ENCODE assay signal across 31 cellular contexts in genomic region chr10:13727574-13727973, GRCh38.
"Had no signal": no experiment of that assay in that cellular context is flagged by ENCODE, and none has a peak within 500 bp of the region (broad histone marks: within the 10 kb centered on the region; RNA-seq: fewer than 3 reads in every experiment).

No MANE protein-coding gene starts in this region.

- H3K36me3 ChIP-seq: breast epithelium, cardiac muscle cell had no signal

- ATAC-seq: activated CD4-positive, alpha-beta T cell treated with anti-CD3 and anti-CD28 coated beads for 36 hours; activated CD8-positive, alpha-beta memory T cell treated with anti-CD3 and anti-CD28 coated beads, Interleukin-2, amount 10 ng/mL, durations not matched to agents 7 days and 5 days; activated CD8-positive, alpha-beta T cell treated with anti-CD3 and anti-CD28 coated beads, Interleukin-2, amount 10 ng/mL, durations not matched to agents 7 days and 5 days; activated naive CD4-positive, alpha-beta T cell treated with anti-CD3 and anti-CD28 coated beads, Interleukin-2, amount 50 U/mL, for 72 hours; effector memory CD8-positive, alpha-beta T cell had no signal

- DNase-seq: activated CD4-positive, alpha-beta memory T cell treated with anti-CD3 and anti-CD28 coated beads for 36 hours; activated CD4-positive, alpha-beta T cell treated with anti-CD3 and anti-CD28 coated beads for 36 hours; activated CD4-positive, alpha-beta T cell treated with anti-CD3 and anti-CD28 coated beads, Interleukin-2, amount 10 ng/mL, durations not matched to agents 24 days and 14 days; activated CD4-positive, CD25-positive, alpha-beta regulatory T cell; activated CD4-positive, CD25-positive, alpha-beta regulatory T cell treated with anti-CD3 and anti-CD28 coated beads, Interleukin-2, amount 50 U/mL, for 72 hours; activated CD8-positive, alpha-beta memory T cell treated with anti-CD3 and anti-CD28 coated beads, Interleukin-2, amount 10 ng/mL, durations not matched to agents 7 days and 5 days; activated CD8-positive, alpha-beta memory T cell treated with anti-CD3 and anti-CD28 coated beads, Interleukin-2, amount 50 U/mL, for 4 hours; activated CD8-positive, alpha-beta T cell treated with anti-CD3 and anti-CD28 coated beads, Interleukin-2, amount 10 ng/mL, durations not matched to agents 7 days and 5 days; activated gamma-delta T cell; activated naive CD4-positive, alpha-beta T cell; activated naive CD4-positive, alpha-beta T cell treated with anti-CD3 and anti-CD28 coated beads, Interleukin-2, amount 10 ng/mL, durations not matched to agents 7 days and 5 days; activated naive CD8-positive, alpha-beta T cell treated with anti-CD3 and anti-CD28 coated beads, Interleukin-2, amount 10 ng/mL, durations not matched to agents 7 days and 5 days; activated T-cell treated with anti-CD3 and anti-CD28 coated beads, Interleukin-2, amount 50 U/mL, for 1 hour; activated T-cell treated with anti-CD3 and anti-CD28 coated beads, Interleukin-2, amount 50 U/mL, for 48 hours; cortex of kidney; dermis blood vessel endothelial cell; effector CD4-positive, alpha-beta T cell; effector memory CD8-positive, alpha-beta T cell; esophagus squamous epithelium; foreskin melanocyte; head of caudate nucleus; T-helper 2 cell had no signal

- H3K9me3 ChIP-seq: ascending aorta, breast epithelium, esophagus squamous epithelium had no signal

- H3K27me3 ChIP-seq: ascending aorta, breast epithelium, cardiac muscle cell, esophagus squamous epithelium had no signal

- H3K4me3 ChIP-seq: ascending aorta, breast epithelium, cardiac muscle cell, esophagus squamous epithelium had no signal

- H3K4me3 Mint-ChIP-seq: activated CD4-positive, alpha-beta memory T cell treated with anti-CD3 and anti-CD28 coated beads for 36 hours; activated CD4-positive, alpha-beta T cell treated with anti-CD3 and anti-CD28 coated beads for 36 hours; activated CD4-positive, alpha-beta T cell treated with anti-CD3 and anti-CD28 coated beads, Interleukin-2, amount 10 ng/mL, durations not matched to agents 24 days and 14 days; activated CD8-positive, alpha-beta memory T cell treated with anti-CD3 and anti-CD28 coated beads, Interleukin-2, amount 10 ng/mL, durations not matched to agents 7 days and 5 days; activated CD8-positive, alpha-beta T cell treated with anti-CD3 and anti-CD28 coated beads, Interleukin-2, amount 10 ng/mL, durations not matched to agents 7 days and 5 days; activated naive CD4-positive, alpha-beta T cell treated with anti-CD3 and anti-CD28 coated beads, Interleukin-2, amount 10 ng/mL, durations not matched to agents 7 days and 5 days; activated naive CD8-positive, alpha-beta T cell treated with anti-CD3 and anti-CD28 coated beads, Interleukin-2, amount 10 ng/mL, durations not matched to agents 7 days and 5 days; activated T-helper 1 cell treated with anti-CD3 and anti-CD28 coated beads, Interleukin-12 subunit alpha, Interleukin-12 subunit beta, Interleukin-2, Interleukin-4 antibody, amounts not matched to agents 30 ng/mL and 10 ng/mL and 1 ng/mL, durations not matched to agents 14 hours and 24 hours and 36 hours; brain; effector memory CD8-positive, alpha-beta T cell had no signal

- H3K36me3 Mint-ChIP-seq: activated CD4-positive, alpha-beta memory T cell treated with anti-CD3 and anti-CD28 coated beads for 36 hours; activated CD8-positive, alpha-beta memory T cell treated with anti-CD3 and anti-CD28 coated beads, Interleukin-2, amount 10 ng/mL, durations not matched to agents 7 days and 5 days; activated naive CD4-positive, alpha-beta T cell treated with anti-CD3 and anti-CD28 coated beads, Interleukin-2, amount 10 ng/mL, durations not matched to agents 7 days and 5 days; activated naive CD4-positive, alpha-beta T cell treated with anti-CD3 and anti-CD28 coated beads, Interleukin-2, amount 50 U/mL, for 72 hours; activated naive CD8-positive, alpha-beta T cell treated with anti-CD3 and anti-CD28 coated beads, Interleukin-2, amount 10 ng/mL, durations not matched to agents 7 days and 5 days had no signal

- H3K27ac Mint-ChIP-seq: activated CD4-positive, alpha-beta memory T cell treated with anti-CD3 and anti-CD28 coated beads for 36 hours; activated CD4-positive, alpha-beta T cell treated with anti-CD3 and anti-CD28 coated beads for 36 hours; activated CD4-positive, alpha-beta T cell treated with anti-CD3 and anti-CD28 coated beads, Interleukin-2, amount 10 ng/mL, durations not matched to agents 24 days and 14 days; activated CD8-positive, alpha-beta memory T cell treated with anti-CD3 and anti-CD28 coated beads, Interleukin-2, amount 10 ng/mL, durations not matched to agents 7 days and 5 days; activated CD8-positive, alpha-beta T cell treated with anti-CD3 and anti-CD28 coated beads, Interleukin-2, amount 10 ng/mL, durations not matched to agents 7 days and 5 days; activated naive CD4-positive, alpha-beta T cell treated with anti-CD3 and anti-CD28 coated beads, Interleukin-2, amount 10 ng/mL, durations not matched to agents 7 days and 5 days; activated naive CD4-positive, alpha-beta T cell treated with anti-CD3 and anti-CD28 coated beads, Interleukin-2, amount 50 U/mL, for 72 hours; activated naive CD8-positive, alpha-beta T cell treated with anti-CD3 and anti-CD28 coated beads, Interleukin-2, amount 10 ng/mL, durations not matched to agents 7 days and 5 days; activated T-helper 1 cell treated with anti-CD3 and anti-CD28 coated beads, Interleukin-12 subunit alpha, Interleukin-12 subunit beta, Interleukin-2, Interleukin-4 antibody, amounts not matched to agents 30 ng/mL and 10 ng/mL and 1 ng/mL, durations not matched to agents 14 hours and 24 hours and 36 hours; effector memory CD8-positive, alpha-beta T cell had no signal

- H3K27ac ChIP-seq: ascending aorta, breast epithelium, cardiac muscle cell, epithelial cell of prostate, esophagus squamous epithelium had no signal

- FAIRE-seq: colon, endothelial cell of umbilical vein had no signal

- H3K9me3 Mint-ChIP-seq: activated CD4-positive, alpha-beta memory T cell treated with anti-CD3 and anti-CD28 coated beads for 36 hours; activated CD4-positive, alpha-beta T cell treated with anti-CD3 and anti-CD28 coated beads, Interleukin-2, amount 10 ng/mL, durations not matched to agents 24 days and 14 days; activated naive CD4-positive, alpha-beta T cell treated with anti-CD3 and anti-CD28 coated beads, Interleukin-2, amount 10 ng/mL, durations not matched to agents 7 days and 5 days; activated naive CD4-positive, alpha-beta T cell treated with anti-CD3 and anti-CD28 coated beads, Interleukin-2, amount 50 U/mL, for 72 hours; activated naive CD8-positive, alpha-beta T cell treated with anti-CD3 and anti-CD28 coated beads, Interleukin-2, amount 10 ng/mL, durations not matched to agents 7 days and 5 days; activated T-helper 1 cell treated with anti-CD3 and anti-CD28 coated beads, Interleukin-12 subunit alpha, Interleukin-12 subunit beta, Interleukin-2, Interleukin-4 antibody, amounts not matched to agents 30 ng/mL and 10 ng/mL and 1 ng/mL, durations not matched to agents 14 hours and 24 hours and 36 hours; brain; effector memory CD8-positive, alpha-beta T cell had no signal

- H3K4me1 Mint-ChIP-seq: activated CD8-positive, alpha-beta memory T cell treated with anti-CD3 and anti-CD28 coated beads, Interleukin-2, amount 10 ng/mL, durations not matched to agents 7 days and 5 days; activated naive CD4-positive, alpha-beta T cell treated with anti-CD3 and anti-CD28 coated beads, Interleukin-2, amount 10 ng/mL, durations not matched to agents 7 days and 5 days had no signal

- H3K27me3 Mint-ChIP-seq: activated CD4-positive, alpha-beta memory T cell treated with anti-CD3 and anti-CD28 coated beads for 36 hours; activated CD4-positive, alpha-beta T cell treated with anti-CD3 and anti-CD28 coated beads for 36 hours; brain had no signal

- H3K4me1 ChIP-seq: ascending aorta, breast epithelium had no signal
